Comparison of ENCODE assay signal across 1 cellular context in the genomic region with DNA sequence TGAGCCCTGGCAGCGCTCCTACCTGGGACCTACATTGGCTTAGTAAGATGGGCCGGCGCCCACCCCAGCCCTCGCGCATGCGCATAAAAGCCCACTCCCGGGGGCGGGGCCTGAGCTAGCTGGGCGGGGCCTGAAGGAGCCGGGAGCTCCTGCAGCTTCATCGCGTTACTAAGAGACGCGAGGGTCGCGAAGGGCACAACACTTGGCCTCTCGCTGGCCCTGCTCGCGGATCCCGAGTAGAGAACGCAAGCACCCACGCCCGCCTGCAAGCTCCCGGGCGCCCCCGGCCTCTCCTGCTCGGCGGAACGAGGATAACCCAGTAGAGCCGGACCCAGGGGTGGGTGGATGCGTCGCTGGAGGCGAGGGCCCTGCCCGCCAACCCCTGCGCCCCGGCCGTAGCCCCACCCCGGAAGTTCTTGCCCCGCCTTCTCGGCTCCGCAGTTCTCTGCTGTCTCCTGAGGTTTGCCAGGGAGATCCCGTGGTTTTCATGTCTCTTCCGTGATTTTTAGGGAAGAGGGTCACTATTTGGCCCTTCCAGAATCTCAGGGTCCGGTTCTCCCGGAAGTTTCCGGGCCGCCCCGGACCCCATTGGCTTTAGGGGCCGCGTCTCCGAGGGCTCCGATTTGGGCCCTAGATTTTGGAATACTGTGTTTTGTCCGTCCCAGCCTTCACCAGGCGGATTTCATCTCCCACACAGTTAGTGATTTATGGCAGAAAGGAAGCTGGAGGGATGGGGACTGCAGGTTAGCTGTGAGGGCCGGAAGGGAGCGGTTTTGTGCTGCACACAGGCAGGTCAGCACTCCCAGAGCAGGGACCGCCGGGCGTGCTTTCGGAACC.
TF ChIP-seq lines count a peak whose summit lies in the region.

A gene with protein sequence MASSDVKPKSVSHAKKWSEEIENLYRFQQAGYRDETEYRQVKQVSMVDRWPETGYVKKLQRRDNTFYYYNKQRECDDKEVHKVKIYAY (plus strand): TSS at position 168 of the 837 bp plus-strand sequence. CDS start 7,081 bp downstream, outside the sequence.

TF ChIP-seq in GM12878, 131 proteins besides CTCF, POLR2A, EP300 and RAD21 (continued from another document and continues in another):
- TF ChIP-seq YY1 (IDR thresholded peaks at IDR 0.05; ENCODE audit: low read depth, low read length) (peak; percentile 38; the same call in 1 of the 2 replicates), MYB (IDR thresholded peaks at IDR 0.05; ENCODE audit: borderline replicate concordance, low read depth, low read length) (no peak), CBFB (IDR thresholded peaks at IDR 0.05; ENCODE audit: low read depth) (0 out of 2 replicates have a peak, but pooled peaks have one; percentile 30), SMARCA5 (IDR thresholded peaks at IDR 0.05) (peak; percentile 53; the same call in 1 of the 2 replicates), GATAD2B (conservative IDR thresholded peaks at IDR 0.05; ENCODE audit: low read depth) (peak; percentile 53), NFIC (IDR thresholded peaks at IDR 0.05; ENCODE audit: low read depth, low read length) (peak; percentile 34; the same call in 1 of the 2 replicates), RB1 (IDR thresholded peaks at IDR 0.05; ENCODE audit: borderline replicate concordance) (peak; percentile 64; the same call in 1 of the 2 replicates), SIX5 (IDR thresholded peaks at IDR 0.05; ENCODE audit: low read depth, low read length, severe bottlenecking) (peak; percentile 27), NBN (IDR thresholded peaks at IDR 0.05) (peak; percentile 83), KLF5 (IDR thresholded peaks at IDR 0.05; ENCODE audit: partially characterized antibody) (peak; percentile 56), DPF2 (IDR thresholded peaks at IDR 0.05) (peak; percentile 4; the same call in 1 of the 2 replicates), GABPA (IDR thresholded peaks at IDR 0.05; ENCODE audit: low read depth) (peak; percentile 98), SIN3A (IDR thresholded peaks at IDR 0.05; ENCODE audit: low read depth, low read length) (no peak; the same call in 1 of the 2 replicates), MEF2B (IDR thresholded peaks at IDR 0.05; ENCODE audit: partially characterized antibody, poor library complexity, severe bottlenecking) (peak; percentile 69), CBX5 (IDR thresholded peaks at IDR 0.05; ENCODE audit: low read depth) (peak; percentile 85; the same call in 1 of the 2 replicates), NFXL1 (IDR thresholded peaks at IDR 0.05; ENCODE audit: borderline replicate concordance) (no peak), BMI1 (IDR thresholded peaks at IDR 0.05; ENCODE audit: borderline replicate concordance) (peak; percentile 69), PAX5 (IDR thresholded peaks at IDR 0.05; ENCODE audit: borderline replicate concordance, low read depth, low read length) (peak; percentile 17; the same call in 1 of the 2 replicates), RELA (IDR thresholded peaks at IDR 0.05; ENCODE audit: borderline replicate concordance, partially characterized antibody) (peak; percentile 51), BHLHE40 (IDR thresholded peaks at IDR 0.05; ENCODE audit: borderline replicate concordance in 1 of 2, low read depth in 2 of 2, low read length in 1 of 2) (peak; percentile 5 to 38; a peak in 1 of 4 replicates), ZSCAN29 (IDR thresholded peaks at IDR 0.05) (peak; percentile 75; the same call in 1 of the 2 replicates), SP1 (IDR thresholded peaks at IDR 0.05; ENCODE audit: low read depth, low read length) (no peak), IKZF2 (IDR thresholded peaks at IDR 0.05) (peak; percentile 77 to 80), EGR1 (IDR thresholded peaks at IDR 0.05; ENCODE audit: borderline replicate concordance in 1 of 2, low read depth in 2 of 2, low read length in 2 of 2) (peak; percentile 30 to 40; a peak in 2 of 3 replicates)
- TF ChIP-seq, protein P1, sequence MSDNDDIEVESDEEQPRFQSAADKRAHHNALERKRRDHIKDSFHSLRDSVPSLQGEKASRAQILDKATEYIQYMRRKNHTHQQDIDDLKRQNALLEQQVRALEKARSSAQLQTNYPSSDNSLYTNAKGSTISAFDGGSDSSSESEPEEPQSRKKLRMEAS (IDR thresholded peaks at IDR 0.05; ENCODE audit: low read depth, low read length): no peak; the same call in none of the 2 replicates
- TF ChIP-seq, protein P2, sequence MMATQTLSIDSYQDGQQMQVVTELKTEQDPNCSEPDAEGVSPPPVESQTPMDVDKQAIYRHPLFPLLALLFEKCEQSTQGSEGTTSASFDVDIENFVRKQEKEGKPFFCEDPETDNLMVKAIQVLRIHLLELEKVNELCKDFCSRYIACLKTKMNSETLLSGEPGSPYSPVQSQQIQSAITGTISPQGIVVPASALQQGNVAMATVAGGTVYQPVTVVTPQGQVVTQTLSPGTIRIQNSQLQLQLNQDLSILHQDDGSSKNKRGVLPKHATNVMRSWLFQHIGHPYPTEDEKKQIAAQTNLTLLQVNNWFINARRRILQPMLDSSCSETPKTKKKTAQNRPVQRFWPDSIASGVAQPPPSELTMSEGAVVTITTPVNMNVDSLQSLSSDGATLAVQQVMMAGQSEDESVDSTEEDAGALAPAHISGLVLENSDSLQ (IDR thresholded peaks at IDR 0.05): peak; percentile 78
- TF ChIP-seq, protein P3, sequence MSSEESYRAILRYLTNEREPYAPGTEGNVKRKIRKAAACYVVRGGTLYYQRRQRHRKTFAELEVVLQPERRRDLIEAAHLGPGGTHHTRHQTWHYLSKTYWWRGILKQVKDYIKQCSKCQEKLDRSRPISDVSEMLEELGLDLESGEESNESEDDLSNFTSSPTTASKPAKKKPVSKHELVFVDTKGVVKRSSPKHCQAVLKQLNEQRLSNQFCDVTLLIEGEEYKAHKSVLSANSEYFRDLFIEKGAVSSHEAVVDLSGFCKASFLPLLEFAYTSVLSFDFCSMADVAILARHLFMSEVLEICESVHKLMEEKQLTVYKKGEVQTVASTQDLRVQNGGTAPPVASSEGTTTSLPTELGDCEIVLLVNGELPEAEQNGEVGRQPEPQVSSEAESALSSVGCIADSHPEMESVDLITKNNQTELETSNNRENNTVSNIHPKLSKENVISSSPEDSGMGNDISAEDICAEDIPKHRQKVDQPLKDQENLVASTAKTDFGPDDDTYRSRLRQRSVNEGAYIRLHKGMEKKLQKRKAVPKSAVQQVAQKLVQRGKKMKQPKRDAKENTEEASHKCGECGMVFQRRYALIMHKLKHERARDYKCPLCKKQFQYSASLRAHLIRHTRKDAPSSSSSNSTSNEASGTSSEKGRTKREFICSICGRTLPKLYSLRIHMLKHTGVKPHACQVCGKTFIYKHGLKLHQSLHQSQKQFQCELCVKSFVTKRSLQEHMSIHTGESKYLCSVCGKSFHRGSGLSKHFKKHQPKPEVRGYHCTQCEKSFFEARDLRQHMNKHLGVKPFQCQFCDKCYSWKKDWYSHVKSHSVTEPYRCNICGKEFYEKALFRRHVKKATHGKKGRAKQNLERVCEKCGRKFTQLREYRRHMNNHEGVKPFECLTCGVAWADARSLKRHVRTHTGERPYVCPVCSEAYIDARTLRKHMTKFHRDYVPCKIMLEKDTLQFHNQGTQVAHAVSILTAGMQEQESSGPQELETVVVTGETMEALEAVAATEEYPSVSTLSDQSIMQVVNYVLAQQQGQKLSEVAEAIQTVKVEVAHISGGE (CRISPR knock-in tag; IDR thresholded peaks at IDR 0.05): peak; percentile 90
- TF ChIP-seq, protein P4, sequence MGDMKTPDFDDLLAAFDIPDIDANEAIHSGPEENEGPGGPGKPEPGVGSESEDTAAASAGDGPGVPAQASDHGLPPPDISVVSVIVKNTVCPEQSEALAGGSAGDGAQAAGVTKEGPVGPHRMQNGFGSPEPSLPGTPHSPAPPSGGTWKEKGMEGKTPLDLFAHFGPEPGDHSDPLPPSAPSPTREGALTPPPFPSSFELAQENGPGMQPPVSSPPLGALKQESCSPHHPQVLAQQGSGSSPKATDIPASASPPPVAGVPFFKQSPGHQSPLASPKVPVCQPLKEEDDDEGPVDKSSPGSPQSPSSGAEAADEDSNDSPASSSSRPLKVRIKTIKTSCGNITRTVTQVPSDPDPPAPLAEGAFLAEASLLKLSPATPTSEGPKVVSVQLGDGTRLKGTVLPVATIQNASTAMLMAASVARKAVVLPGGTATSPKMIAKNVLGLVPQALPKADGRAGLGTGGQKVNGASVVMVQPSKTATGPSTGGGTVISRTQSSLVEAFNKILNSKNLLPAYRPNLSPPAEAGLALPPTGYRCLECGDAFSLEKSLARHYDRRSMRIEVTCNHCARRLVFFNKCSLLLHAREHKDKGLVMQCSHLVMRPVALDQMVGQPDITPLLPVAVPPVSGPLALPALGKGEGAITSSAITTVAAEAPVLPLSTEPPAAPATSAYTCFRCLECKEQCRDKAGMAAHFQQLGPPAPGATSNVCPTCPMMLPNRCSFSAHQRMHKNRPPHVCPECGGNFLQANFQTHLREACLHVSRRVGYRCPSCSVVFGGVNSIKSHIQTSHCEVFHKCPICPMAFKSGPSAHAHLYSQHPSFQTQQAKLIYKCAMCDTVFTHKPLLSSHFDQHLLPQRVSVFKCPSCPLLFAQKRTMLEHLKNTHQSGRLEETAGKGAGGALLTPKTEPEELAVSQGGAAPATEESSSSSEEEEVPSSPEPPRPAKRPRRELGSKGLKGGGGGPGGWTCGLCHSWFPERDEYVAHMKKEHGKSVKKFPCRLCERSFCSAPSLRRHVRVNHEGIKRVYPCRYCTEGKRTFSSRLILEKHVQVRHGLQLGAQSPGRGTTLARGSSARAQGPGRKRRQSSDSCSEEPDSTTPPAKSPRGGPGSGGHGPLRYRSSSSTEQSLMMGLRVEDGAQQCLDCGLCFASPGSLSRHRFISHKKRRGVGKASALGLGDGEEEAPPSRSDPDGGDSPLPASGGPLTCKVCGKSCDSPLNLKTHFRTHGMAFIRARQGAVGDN (IDR thresholded peaks at IDR 0.05): peak; percentile 50; the same call in 1 of the 2 replicates
- TF ChIP-seq, protein P5, sequence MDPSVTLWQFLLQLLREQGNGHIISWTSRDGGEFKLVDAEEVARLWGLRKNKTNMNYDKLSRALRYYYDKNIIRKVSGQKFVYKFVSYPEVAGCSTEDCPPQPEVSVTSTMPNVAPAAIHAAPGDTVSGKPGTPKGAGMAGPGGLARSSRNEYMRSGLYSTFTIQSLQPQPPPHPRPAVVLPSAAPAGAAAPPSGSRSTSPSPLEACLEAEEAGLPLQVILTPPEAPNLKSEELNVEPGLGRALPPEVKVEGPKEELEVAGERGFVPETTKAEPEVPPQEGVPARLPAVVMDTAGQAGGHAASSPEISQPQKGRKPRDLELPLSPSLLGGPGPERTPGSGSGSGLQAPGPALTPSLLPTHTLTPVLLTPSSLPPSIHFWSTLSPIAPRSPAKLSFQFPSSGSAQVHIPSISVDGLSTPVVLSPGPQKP (IDR thresholded peaks at IDR 0.05; ENCODE audit: low read depth, low read length): peak; percentile 48; the same call in 1 of the 2 replicates
- TF ChIP-seq, protein P6, sequence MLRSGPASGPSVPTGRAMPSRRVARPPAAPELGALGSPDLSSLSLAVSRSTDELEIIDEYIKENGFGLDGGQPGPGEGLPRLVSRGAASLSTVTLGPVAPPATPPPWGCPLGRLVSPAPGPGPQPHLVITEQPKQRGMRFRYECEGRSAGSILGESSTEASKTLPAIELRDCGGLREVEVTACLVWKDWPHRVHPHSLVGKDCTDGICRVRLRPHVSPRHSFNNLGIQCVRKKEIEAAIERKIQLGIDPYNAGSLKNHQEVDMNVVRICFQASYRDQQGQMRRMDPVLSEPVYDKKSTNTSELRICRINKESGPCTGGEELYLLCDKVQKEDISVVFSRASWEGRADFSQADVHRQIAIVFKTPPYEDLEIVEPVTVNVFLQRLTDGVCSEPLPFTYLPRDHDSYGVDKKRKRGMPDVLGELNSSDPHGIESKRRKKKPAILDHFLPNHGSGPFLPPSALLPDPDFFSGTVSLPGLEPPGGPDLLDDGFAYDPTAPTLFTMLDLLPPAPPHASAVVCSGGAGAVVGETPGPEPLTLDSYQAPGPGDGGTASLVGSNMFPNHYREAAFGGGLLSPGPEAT (IDR thresholded peaks at IDR 0.05; ENCODE audit: low read depth): peak; percentile 95
- TF ChIP-seq, protein P7, sequence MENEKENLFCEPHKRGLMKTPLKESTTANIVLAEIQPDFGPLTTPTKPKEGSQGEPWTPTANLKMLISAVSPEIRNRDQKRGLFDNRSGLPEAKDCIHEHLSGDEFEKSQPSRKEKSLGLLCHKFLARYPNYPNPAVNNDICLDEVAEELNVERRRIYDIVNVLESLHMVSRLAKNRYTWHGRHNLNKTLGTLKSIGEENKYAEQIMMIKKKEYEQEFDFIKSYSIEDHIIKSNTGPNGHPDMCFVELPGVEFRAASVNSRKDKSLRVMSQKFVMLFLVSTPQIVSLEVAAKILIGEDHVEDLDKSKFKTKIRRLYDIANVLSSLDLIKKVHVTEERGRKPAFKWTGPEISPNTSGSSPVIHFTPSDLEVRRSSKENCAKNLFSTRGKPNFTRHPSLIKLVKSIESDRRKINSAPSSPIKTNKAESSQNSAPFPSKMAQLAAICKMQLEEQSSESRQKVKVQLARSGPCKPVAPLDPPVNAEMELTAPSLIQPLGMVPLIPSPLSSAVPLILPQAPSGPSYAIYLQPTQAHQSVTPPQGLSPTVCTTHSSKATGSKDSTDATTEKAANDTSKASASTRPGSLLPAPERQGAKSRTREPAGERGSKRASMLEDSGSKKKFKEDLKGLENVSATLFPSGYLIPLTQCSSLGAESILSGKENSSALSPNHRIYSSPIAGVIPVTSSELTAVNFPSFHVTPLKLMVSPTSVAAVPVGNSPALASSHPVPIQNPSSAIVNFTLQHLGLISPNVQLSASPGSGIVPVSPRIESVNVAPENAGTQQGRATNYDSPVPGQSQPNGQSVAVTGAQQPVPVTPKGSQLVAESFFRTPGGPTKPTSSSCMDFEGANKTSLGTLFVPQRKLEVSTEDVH (IDR thresholded peaks at IDR 0.05; ENCODE audit: low read depth, partially characterized antibody): peak; percentile 98
- TF ChIP-seq, protein P8, sequence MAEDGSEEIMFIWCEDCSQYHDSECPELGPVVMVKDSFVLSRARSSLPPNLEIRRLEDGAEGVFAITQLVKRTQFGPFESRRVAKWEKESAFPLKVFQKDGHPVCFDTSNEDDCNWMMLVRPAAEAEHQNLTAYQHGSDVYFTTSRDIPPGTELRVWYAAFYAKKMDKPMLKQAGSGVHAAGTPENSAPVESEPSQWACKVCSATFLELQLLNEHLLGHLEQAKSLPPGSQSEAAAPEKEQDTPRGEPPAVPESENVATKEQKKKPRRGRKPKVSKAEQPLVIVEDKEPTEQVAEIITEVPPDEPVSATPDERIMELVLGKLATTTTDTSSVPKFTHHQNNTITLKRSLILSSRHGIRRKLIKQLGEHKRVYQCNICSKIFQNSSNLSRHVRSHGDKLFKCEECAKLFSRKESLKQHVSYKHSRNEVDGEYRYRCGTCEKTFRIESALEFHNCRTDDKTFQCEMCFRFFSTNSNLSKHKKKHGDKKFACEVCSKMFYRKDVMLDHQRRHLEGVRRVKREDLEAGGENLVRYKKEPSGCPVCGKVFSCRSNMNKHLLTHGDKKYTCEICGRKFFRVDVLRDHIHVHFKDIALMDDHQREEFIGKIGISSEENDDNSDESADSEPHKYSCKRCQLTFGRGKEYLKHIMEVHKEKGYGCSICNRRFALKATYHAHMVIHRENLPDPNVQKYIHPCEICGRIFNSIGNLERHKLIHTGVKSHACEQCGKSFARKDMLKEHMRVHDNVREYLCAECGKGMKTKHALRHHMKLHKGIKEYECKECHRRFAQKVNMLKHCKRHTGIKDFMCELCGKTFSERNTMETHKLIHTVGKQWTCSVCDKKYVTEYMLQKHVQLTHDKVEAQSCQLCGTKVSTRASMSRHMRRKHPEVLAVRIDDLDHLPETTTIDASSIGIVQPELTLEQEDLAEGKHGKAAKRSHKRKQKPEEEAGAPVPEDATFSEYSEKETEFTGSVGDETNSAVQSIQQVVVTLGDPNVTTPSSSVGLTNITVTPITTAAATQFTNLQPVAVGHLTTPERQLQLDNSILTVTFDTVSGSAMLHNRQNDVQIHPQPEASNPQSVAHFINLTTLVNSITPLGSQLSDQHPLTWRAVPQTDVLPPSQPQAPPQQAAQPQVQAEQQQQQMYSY (CRISPR knock-in tag; IDR thresholded peaks at IDR 0.05): no peak
